15 cellular contexts compared by ENCODE assay signal in genomic region chr12:31234053-31234835, GRCh38.
A peak's percentile ranks its signal among the peaks of the same experiment; 100 is the strongest.
DNase-seq lines count a peak whose midpoint lies in the region; ATAC-seq and TF ChIP-seq lines count a peak whose summit lies in the region.
"Had no signal": no experiment of that assay in that cellular context is flagged by ENCODE, and none has a peak within 500 bp of the region (broad histone marks: within the 10 kb centered on the region; RNA-seq: fewer than 3 reads in every experiment).

No MANE protein-coding gene starts in this region.

- H4K20me1 ChIP-seq in neural progenitor cell (ENCODE audit: low read depth) (no peaks in the 10 kb centered on the region), GM23248 (ENCODE audit: insufficient read depth) (no peaks in the 10 kb centered on the region)
- H4K20me1 ChIP-seq: BLaER1 had no signal

- H3K27me3 Mint-ChIP-seq in neural progenitor cell (ENCODE audit: insufficient read depth, low read depth) = peaks cover 4% of the 10 kb centered on the region

- H3K4me3 Mint-ChIP-seq in neural progenitor cell = no peak overlapping the region
- H3K4me3 Mint-ChIP-seq: activated T-cell treated with anti-CD3 and anti-CD28 coated beads, Interleukin-2, amount 50 U/mL, for 24 hours had no signal

- peaks cover 10% of the 10 kb centered on the region for H3K9me3 Mint-ChIP-seq in neural progenitor cell
- H3K9me3 Mint-ChIP-seq: activated naive CD4-positive, alpha-beta T cell treated with anti-CD3 and anti-CD28 coated beads, Interleukin-2, amount 50 U/mL, for 72 hours; activated T-cell treated with anti-CD3 and anti-CD28 coated beads, Interleukin-2, amount 50 U/mL, for 24 hours had no signal

- peaks cover 12% of the 10 kb centered on the region for H3K4me1 Mint-ChIP-seq in neural progenitor cell

- in situ Hi-C loops in GM23248 (cut with MboI) = loop anchor here (10.0 kb wide), 1 partner anchor 389 kb away; no protein-coding TSS in a partner anchor

- H3K79me2 ChIP-seq in neural progenitor cell (ENCODE audit: low read depth) (no peaks in the 10 kb centered on the region), GM23248 (ENCODE audit: insufficient read depth) (no peaks in the 10 kb centered on the region)

- H3K27ac ChIP-seq in WERI-Rb-1 = peak overlapping the region; percentile 59
- no peak overlapping the region for H3K27ac ChIP-seq in neural progenitor cell
- H3K27ac ChIP-seq in GM23248 = no peak overlapping the region
- H3K27ac ChIP-seq: BLaER1, heart right ventricle, ovary, PC-9 had no signal

- WGBS in GM23248 (ENCODE audit: low coverage in 1 of 2, low lambda C conversion rate in 2 of 2, missing lambda C conversion rate in 2 of 2), 2 experiments = 36 to 41% methylated on average over 14 of the region's 14 CpGs

- H3K4me2 ChIP-seq in neural progenitor cell (no peak overlapping the region), GM23248 (ENCODE audit: unreplicated experiment) (no peak overlapping the region)
- H3K4me2 ChIP-seq: BLaER1 had no signal

- H2AFZ ChIP-seq in neural progenitor cell (replicated peaks) = peak overlapping the region; percentile 93
- H2AFZ ChIP-seq in GM23248 = no peak overlapping the region
- H2AFZ ChIP-seq: PC-9 had no signal

- no peaks in the 10 kb centered on the region for H3K27me3 ChIP-seq in WERI-Rb-1 (ENCODE audit: insufficient read depth, low read depth, severe bottlenecking)
- H3K27me3 ChIP-seq in neural progenitor cell = no peaks in the 10 kb centered on the region
- peaks cover 51% of the 10 kb centered on the region for H3K27me3 ChIP-seq in GM23248 (replicated peaks; ENCODE audit: insufficient read depth)
- H3K27me3 ChIP-seq: BLaER1, ovary had no signal

- H3K9me2 ChIP-seq in GM23248 (ENCODE audit: insufficient read depth) = no peaks in the 10 kb centered on the region

- intact Hi-C loops in Right ventricle myocardium superior (cut with DNase I) = loop anchor here (10.0 kb wide), 1 partner anchor 389 kb away; no protein-coding TSS in a partner anchor

- DNase-seq in HEK293T (ENCODE audit: extremely low spot score) (peak; percentile 4), NCI-H146 treated with DMSO at 0.1 percent for 48 hours (lab: John Stamatoyannopoulos, UW; ENCODE audit: unreplicated experiment) (peak; percentile 77), WERI-Rb-1 (no peak), neural progenitor cell (ENCODE audit: low spot score) (no peak), GM23248 (no peak), Right ventricle myocardium superior (no peak)
- DNase-seq in activated naive CD4-positive, alpha-beta T cell treated with anti-CD3 and anti-CD28 coated beads, Interleukin-2, amount 50 U/mL, for 16 hours = no peak
- DNase-seq: activated CD4-positive, alpha-beta T cell treated with anti-CD3 and anti-CD28 coated beads, Interleukin-2, amount 50 U/mL, for 1 hour; activated T-cell treated with anti-CD3 and anti-CD28 coated beads, Interleukin-2, amount 50 U/mL, for 24 hours; heart right ventricle; MM.1S; ovary; PC-9 had no signal

- H3K4me3 ChIP-seq in WERI-Rb-1 (ENCODE audit: low read depth, low read length) (no peak overlapping the region), neural progenitor cell (no peak overlapping the region), GM23248 (no peak overlapping the region)
- H3K4me3 ChIP-seq: BLaER1, heart right ventricle, ovary, PC-9 had no signal

- peaks cover 8% of the 10 kb centered on the region for H3K9me3 ChIP-seq in WERI-Rb-1 (ENCODE audit: severe bottlenecking)
- no peaks in the 10 kb centered on the region for H3K9me3 ChIP-seq in neural progenitor cell (ENCODE audit: low read depth)
- no peaks in the 10 kb centered on the region for H3K9me3 ChIP-seq in GM23248 (ENCODE audit: low read depth)
- H3K9me3 ChIP-seq: ovary had no signal

- no peaks in the 10 kb centered on the region for H3K36me3 ChIP-seq in WERI-Rb-1
- H3K36me3 ChIP-seq in neural progenitor cell = no peaks in the 10 kb centered on the region
- H3K36me3 ChIP-seq in GM23248 (ENCODE audit: low read depth) = no peaks in the 10 kb centered on the region
- H3K36me3 ChIP-seq: BLaER1, heart right ventricle, ovary had no signal

- H3K27ac Mint-ChIP-seq in neural progenitor cell = peak overlapping the region; percentile 64
- H3K27ac Mint-ChIP-seq: activated T-cell treated with anti-CD3 and anti-CD28 coated beads, Interleukin-2, amount 50 U/mL, for 24 hours had no signal

- POLR2A ChIA-PET in HEK293T (lab: Yijun Ruan, JAX) = no interaction called here

- H3K9ac ChIP-seq in neural progenitor cell = no peak overlapping the region
- H3K9ac ChIP-seq in GM23248 = no peak overlapping the region
- H3K9ac ChIP-seq: BLaER1 had no signal

- H3F3A ChIP-seq in neural progenitor cell (ENCODE audit: low read depth) = peaks cover 10% of the 10 kb centered on the region
- no peaks in the 10 kb centered on the region for H3F3A ChIP-seq in GM23248 (ENCODE audit: insufficient read depth)

- ATAC-seq in Right ventricle myocardium superior (ENCODE audit: poor library complexity) = no peak
- ATAC-seq: activated naive CD4-positive, alpha-beta T cell treated with anti-CD3 and anti-CD28 coated beads, Interleukin-2, amount 50 U/mL, for 72 hours had no signal

- H3K4me1 ChIP-seq in neural progenitor cell (peaks cover 14% of the 10 kb centered on the region), GM23248 (ENCODE audit: insufficient read depth) (no peaks in the 10 kb centered on the region)

- H3K36me3 Mint-ChIP-seq in neural progenitor cell = no peaks in the 10 kb centered on the region
- H3K36me3 Mint-ChIP-seq: activated naive CD4-positive, alpha-beta T cell treated with anti-CD3 and anti-CD28 coated beads, Interleukin-2, amount 50 U/mL, for 72 hours had no signal

- CTCF ChIA-PET in HEK293T (lab: Yijun Ruan, JAX) = interaction anchor here (0.8 to 1.3 kb wide), 4 partner anchors 10 to 383 kb away, joined by 3 to 4 read pairs (median 3); no protein-coding TSS in a partner anchor

- TF ChIP-seq CTCF in WERI-Rb-1 (IDR thresholded peaks at IDR 0.05; ENCODE audit: low read depth, low read length) (no peak), neural progenitor cell (IDR thresholded peaks at IDR 0.05) (no peak)

TF ChIP-seq in HEK293T, 16 proteins besides CTCF, POLR2A, EP300 and RAD21:
- TF ChIP-seq SP1 (IDR thresholded peaks at IDR 0.05) = no peak
- TF ChIP-seq HDGF (IDR thresholded peaks at IDR 0.05; ENCODE audit: borderline replicate concordance) = no peak

Comparison
In these comparisons a context has a peak if more than half of its experiments do, and no peak if none do; other contexts are left out.
1. DNase-seq: peak in HEK293T (single experiment) and NCI-H146 treated with DMSO at 0.1 percent for 48 hours (single experiment); none in WERI-Rb-1 (single experiment), neural progenitor cell (single experiment), GM23248 (single experiment), activated naive CD4-positive, alpha-beta T cell treated with anti-CD3 and anti-CD28 coated beads, Interleukin-2, amount 50 U/mL, for 16 hours (single experiment) and Right ventricle myocardium superior (single experiment).